In the genomic region with DNA sequence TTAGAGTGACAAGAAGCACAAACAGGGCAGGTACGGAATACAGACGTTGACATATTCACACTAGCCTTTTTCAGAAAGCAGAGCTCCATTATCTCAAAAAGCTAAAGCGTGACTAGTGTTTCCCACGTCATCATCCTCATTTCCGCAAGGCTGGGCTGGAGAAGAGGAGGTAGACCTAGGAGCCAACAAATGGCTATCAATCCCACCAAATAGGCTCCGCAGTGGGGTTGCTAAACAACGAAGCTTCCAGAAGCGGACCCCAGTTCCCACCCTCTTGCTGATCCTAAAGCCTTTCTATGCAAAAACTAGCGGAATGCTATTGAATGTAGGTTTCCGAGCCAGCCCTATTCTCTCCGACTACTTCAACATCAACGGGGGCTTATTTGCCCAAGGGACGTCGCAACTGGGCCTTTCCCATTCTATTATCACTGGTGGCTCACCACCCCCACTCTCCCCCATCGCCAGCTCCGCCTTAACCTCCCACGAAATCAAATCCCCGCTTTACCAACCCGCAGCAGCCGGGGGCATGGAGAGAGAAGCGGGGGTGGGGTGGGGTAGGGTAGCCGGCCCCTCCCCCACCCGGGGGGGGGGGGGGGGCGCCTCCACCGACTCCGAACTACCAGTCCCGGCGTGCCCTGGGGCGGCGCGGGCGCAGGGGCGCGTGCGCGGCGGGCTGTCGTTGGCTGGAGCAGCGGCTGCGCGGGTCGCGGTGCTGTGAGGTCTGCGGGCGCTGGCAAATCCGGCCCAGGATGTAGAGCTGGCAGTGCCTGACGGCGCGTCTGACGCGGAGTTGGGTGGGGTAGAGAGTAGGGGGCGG, we compare ENCODE assay signal across 1 cellular context.
TF ChIP-seq lines count a peak whose summit lies in the region.

A gene with protein sequence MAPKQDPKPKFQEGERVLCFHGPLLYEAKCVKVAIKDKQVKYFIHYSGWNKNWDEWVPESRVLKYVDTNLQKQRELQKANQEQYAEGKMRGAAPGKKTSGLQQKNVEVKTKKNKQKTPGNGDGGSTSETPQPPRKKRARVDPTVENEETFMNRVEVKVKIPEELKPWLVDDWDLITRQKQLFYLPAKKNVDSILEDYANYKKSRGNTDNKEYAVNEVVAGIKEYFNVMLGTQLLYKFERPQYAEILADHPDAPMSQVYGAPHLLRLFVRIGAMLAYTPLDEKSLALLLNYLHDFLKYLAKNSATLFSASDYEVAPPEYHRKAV (plus strand): TSS at position 736 of the 817 bp plus-strand sequence. CDS start 128 bp downstream, outside the sequence.

TF ChIP-seq in GM12878, 131 proteins besides CTCF, POLR2A, EP300 and RAD21 (continued from another document and continues in another):
- TF ChIP-seq SIN3A (IDR thresholded peaks at IDR 0.05; ENCODE audit: low read depth, low read length) (no peak), HDAC2 (IDR thresholded peaks at IDR 0.05) (no peak), SUPT20H (IDR thresholded peaks at IDR 0.05; ENCODE audit: borderline replicate concordance, control insufficient read depth, low read depth, low read length) (no peak), SP1 (IDR thresholded peaks at IDR 0.05; ENCODE audit: low read depth, low read length) (peak; percentile 86), POLR2AphosphoS5 (IDR thresholded peaks at IDR 0.05; ENCODE audit: low read length) (no peak), ZNF24 (IDR thresholded peaks at IDR 0.05) (no peak), ZZZ3 (IDR thresholded peaks at IDR 0.05; ENCODE audit: control insufficient read depth, insufficient read length, low read depth) (no peak), MEF2B (IDR thresholded peaks at IDR 0.05; ENCODE audit: partially characterized antibody, poor library complexity, severe bottlenecking) (no peak), NRF1 (conservative IDR thresholded peaks at IDR 0.05; ENCODE audit: low read depth, low read length) (peak; percentile 74), BHLHE40 (IDR thresholded peaks at IDR 0.05; ENCODE audit: borderline replicate concordance in 1 of 2, low read depth in 2 of 2, low read length in 1 of 2) (peak in 1 of 2 experiments; percentile 72; a peak in 2 of 4 replicates), EED (IDR thresholded peaks at IDR 0.05; ENCODE audit: low read depth) (no peak), POU2F2 (IDR thresholded peaks at IDR 0.05; ENCODE audit: borderline replicate concordance, low read depth, low read length) (no peak), SREBF2 (IDR thresholded peaks at IDR 0.05; ENCODE audit: low read length) (no peak), RCOR1 (conservative IDR thresholded peaks at IDR 0.05; ENCODE audit: low read depth, low read length) (no peak), CHD2 (IDR thresholded peaks at IDR 0.05; ENCODE audit: borderline replicate concordance, low read depth, low read length) (peak; percentile 96), JUND (IDR thresholded peaks at IDR 0.05; ENCODE audit: low read depth, low read length) (no peak)
- TF ChIP-seq, protein P1, sequence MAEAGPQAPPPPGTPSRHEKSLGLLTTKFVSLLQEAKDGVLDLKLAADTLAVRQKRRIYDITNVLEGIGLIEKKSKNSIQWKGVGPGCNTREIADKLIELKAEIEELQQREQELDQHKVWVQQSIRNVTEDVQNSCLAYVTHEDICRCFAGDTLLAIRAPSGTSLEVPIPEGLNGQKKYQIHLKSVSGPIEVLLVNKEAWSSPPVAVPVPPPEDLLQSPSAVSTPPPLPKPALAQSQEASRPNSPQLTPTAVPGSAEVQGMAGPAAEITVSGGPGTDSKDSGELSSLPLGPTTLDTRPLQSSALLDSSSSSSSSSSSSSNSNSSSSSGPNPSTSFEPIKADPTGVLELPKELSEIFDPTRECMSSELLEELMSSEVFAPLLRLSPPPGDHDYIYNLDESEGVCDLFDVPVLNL (IDR thresholded peaks at IDR 0.05; ENCODE audit: low read depth, low read length) = no peak
- TF ChIP-seq, protein P2, sequence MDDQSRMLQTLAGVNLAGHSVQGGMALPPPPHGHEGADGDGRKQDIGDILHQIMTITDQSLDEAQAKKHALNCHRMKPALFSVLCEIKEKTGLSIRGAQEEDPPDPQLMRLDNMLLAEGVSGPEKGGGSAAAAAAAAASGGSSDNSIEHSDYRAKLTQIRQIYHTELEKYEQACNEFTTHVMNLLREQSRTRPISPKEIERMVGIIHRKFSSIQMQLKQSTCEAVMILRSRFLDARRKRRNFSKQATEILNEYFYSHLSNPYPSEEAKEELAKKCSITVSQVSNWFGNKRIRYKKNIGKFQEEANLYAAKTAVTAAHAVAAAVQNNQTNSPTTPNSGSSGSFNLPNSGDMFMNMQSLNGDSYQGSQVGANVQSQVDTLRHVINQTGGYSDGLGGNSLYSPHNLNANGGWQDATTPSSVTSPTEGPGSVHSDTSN (IDR thresholded peaks at IDR 0.05; ENCODE audit: insufficient replicate concordance, low read depth, low read length) = no peak
- TF ChIP-seq, protein P3, sequence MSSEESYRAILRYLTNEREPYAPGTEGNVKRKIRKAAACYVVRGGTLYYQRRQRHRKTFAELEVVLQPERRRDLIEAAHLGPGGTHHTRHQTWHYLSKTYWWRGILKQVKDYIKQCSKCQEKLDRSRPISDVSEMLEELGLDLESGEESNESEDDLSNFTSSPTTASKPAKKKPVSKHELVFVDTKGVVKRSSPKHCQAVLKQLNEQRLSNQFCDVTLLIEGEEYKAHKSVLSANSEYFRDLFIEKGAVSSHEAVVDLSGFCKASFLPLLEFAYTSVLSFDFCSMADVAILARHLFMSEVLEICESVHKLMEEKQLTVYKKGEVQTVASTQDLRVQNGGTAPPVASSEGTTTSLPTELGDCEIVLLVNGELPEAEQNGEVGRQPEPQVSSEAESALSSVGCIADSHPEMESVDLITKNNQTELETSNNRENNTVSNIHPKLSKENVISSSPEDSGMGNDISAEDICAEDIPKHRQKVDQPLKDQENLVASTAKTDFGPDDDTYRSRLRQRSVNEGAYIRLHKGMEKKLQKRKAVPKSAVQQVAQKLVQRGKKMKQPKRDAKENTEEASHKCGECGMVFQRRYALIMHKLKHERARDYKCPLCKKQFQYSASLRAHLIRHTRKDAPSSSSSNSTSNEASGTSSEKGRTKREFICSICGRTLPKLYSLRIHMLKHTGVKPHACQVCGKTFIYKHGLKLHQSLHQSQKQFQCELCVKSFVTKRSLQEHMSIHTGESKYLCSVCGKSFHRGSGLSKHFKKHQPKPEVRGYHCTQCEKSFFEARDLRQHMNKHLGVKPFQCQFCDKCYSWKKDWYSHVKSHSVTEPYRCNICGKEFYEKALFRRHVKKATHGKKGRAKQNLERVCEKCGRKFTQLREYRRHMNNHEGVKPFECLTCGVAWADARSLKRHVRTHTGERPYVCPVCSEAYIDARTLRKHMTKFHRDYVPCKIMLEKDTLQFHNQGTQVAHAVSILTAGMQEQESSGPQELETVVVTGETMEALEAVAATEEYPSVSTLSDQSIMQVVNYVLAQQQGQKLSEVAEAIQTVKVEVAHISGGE (CRISPR knock-in tag; IDR thresholded peaks at IDR 0.05) = no peak
- TF ChIP-seq, protein P4, sequence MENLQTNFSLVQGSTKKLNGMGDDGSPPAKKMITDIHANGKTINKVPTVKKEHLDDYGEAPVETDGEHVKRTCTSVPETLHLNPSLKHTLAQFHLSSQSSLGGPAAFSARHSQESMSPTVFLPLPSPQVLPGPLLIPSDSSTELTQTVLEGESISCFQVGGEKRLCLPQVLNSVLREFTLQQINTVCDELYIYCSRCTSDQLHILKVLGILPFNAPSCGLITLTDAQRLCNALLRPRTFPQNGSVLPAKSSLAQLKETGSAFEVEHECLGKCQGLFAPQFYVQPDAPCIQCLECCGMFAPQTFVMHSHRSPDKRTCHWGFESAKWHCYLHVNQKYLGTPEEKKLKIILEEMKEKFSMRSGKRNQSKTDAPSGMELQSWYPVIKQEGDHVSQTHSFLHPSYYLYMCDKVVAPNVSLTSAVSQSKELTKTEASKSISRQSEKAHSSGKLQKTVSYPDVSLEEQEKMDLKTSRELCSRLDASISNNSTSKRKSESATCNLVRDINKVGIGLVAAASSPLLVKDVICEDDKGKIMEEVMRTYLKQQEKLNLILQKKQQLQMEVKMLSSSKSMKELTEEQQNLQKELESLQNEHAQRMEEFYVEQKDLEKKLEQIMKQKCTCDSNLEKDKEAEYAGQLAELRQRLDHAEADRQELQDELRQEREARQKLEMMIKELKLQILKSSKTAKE (IDR thresholded peaks at IDR 0.05; ENCODE audit: low read depth, poor library complexity, severe bottlenecking) = no peak
- TF ChIP-seq, protein P5, sequence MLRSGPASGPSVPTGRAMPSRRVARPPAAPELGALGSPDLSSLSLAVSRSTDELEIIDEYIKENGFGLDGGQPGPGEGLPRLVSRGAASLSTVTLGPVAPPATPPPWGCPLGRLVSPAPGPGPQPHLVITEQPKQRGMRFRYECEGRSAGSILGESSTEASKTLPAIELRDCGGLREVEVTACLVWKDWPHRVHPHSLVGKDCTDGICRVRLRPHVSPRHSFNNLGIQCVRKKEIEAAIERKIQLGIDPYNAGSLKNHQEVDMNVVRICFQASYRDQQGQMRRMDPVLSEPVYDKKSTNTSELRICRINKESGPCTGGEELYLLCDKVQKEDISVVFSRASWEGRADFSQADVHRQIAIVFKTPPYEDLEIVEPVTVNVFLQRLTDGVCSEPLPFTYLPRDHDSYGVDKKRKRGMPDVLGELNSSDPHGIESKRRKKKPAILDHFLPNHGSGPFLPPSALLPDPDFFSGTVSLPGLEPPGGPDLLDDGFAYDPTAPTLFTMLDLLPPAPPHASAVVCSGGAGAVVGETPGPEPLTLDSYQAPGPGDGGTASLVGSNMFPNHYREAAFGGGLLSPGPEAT (IDR thresholded peaks at IDR 0.05; ENCODE audit: low read depth) = no peak
- TF ChIP-seq, protein P6, sequence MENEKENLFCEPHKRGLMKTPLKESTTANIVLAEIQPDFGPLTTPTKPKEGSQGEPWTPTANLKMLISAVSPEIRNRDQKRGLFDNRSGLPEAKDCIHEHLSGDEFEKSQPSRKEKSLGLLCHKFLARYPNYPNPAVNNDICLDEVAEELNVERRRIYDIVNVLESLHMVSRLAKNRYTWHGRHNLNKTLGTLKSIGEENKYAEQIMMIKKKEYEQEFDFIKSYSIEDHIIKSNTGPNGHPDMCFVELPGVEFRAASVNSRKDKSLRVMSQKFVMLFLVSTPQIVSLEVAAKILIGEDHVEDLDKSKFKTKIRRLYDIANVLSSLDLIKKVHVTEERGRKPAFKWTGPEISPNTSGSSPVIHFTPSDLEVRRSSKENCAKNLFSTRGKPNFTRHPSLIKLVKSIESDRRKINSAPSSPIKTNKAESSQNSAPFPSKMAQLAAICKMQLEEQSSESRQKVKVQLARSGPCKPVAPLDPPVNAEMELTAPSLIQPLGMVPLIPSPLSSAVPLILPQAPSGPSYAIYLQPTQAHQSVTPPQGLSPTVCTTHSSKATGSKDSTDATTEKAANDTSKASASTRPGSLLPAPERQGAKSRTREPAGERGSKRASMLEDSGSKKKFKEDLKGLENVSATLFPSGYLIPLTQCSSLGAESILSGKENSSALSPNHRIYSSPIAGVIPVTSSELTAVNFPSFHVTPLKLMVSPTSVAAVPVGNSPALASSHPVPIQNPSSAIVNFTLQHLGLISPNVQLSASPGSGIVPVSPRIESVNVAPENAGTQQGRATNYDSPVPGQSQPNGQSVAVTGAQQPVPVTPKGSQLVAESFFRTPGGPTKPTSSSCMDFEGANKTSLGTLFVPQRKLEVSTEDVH (IDR thresholded peaks at IDR 0.05; ENCODE audit: low read depth, partially characterized antibody) = no peak
- TF ChIP-seq, protein P7, sequence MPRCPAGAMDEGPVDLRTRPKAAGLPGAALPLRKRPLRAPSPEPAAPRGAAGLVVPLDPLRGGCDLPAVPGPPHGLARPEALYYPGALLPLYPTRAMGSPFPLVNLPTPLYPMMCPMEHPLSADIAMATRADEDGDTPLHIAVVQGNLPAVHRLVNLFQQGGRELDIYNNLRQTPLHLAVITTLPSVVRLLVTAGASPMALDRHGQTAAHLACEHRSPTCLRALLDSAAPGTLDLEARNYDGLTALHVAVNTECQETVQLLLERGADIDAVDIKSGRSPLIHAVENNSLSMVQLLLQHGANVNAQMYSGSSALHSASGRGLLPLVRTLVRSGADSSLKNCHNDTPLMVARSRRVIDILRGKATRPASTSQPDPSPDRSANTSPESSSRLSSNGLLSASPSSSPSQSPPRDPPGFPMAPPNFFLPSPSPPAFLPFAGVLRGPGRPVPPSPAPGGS (IDR thresholded peaks at IDR 0.05; ENCODE audit: borderline replicate concordance, insufficient read depth, low read depth, low read length, poor library complexity, severe bottlenecking) = no peak
- TF ChIP-seq, protein P8, sequence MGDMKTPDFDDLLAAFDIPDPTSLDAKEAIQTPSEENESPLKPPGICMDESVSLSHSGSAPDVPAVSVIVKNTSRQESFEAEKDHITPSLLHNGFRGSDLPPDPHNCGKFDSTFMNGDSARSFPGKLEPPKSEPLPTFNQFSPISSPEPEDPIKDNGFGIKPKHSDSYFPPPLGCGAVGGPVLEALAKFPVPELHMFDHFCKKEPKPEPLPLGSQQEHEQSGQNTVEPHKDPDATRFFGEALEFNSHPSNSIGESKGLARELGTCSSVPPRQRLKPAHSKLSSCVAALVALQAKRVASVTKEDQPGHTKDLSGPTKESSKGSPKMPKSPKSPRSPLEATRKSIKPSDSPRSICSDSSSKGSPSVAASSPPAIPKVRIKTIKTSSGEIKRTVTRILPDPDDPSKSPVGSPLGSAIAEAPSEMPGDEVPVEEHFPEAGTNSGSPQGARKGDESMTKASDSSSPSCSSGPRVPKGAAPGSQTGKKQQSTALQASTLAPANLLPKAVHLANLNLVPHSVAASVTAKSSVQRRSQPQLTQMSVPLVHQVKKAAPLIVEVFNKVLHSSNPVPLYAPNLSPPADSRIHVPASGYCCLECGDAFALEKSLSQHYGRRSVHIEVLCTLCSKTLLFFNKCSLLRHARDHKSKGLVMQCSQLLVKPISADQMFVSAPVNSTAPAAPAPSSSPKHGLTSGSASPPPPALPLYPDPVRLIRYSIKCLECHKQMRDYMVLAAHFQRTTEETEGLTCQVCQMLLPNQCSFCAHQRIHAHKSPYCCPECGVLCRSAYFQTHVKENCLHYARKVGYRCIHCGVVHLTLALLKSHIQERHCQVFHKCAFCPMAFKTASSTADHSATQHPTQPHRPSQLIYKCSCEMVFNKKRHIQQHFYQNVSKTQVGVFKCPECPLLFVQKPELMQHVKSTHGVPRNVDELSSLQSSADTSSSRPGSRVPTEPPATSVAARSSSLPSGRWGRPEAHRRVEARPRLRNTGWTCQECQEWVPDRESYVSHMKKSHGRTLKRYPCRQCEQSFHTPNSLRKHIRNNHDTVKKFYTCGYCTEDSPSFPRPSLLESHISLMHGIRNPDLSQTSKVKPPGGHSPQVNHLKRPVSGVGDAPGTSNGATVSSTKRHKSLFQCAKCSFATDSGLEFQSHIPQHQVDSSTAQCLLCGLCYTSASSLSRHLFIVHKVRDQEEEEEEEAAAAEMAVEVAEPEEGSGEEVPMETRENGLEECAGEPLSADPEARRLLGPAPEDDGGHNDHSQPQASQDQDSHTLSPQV (IDR thresholded peaks at IDR 0.05) = no peak
- TF ChIP-seq, protein P9, sequence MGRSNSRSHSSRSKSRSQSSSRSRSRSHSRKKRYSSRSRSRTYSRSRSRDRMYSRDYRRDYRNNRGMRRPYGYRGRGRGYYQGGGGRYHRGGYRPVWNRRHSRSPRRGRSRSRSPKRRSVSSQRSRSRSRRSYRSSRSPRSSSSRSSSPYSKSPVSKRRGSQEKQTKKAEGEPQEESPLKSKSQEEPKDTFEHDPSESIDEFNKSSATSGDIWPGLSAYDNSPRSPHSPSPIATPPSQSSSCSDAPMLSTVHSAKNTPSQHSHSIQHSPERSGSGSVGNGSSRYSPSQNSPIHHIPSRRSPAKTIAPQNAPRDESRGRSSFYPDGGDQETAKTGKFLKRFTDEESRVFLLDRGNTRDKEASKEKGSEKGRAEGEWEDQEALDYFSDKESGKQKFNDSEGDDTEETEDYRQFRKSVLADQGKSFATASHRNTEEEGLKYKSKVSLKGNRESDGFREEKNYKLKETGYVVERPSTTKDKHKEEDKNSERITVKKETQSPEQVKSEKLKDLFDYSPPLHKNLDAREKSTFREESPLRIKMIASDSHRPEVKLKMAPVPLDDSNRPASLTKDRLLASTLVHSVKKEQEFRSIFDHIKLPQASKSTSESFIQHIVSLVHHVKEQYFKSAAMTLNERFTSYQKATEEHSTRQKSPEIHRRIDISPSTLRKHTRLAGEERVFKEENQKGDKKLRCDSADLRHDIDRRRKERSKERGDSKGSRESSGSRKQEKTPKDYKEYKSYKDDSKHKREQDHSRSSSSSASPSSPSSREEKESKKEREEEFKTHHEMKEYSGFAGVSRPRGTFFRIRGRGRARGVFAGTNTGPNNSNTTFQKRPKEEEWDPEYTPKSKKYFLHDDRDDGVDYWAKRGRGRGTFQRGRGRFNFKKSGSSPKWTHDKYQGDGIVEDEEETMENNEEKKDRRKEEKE (IDR thresholded peaks at IDR 0.05) = no peak
